Comparison of ENCODE assay signal across 22 cellular contexts in the genomic region with DNA sequence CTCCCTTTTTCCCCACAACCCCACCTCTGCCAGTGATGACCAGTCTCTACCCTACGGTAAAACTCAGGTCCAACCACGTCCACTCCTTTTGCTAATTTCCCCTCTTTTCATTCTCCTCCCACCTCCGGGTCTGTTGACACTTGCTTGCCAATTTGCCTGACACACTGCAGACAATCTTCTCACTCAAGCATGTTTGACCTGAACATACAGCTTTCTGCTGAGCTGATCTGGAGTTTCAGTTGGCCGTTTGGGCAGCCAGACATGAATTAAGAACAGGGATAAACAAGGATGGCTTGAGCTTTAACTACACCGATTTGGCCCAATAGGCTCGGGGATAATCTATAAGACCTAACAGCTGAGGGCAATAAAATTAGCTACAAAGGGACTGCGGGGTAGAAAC.
DNase-seq lines count a peak whose midpoint lies in the region; FAIRE-seq and TF ChIP-seq lines count a peak whose summit lies in the region.
"Had no signal": no experiment of that assay in that cellular context is flagged by ENCODE, and none has a peak within 500 bp of the region (broad histone marks: within the 10 kb centered on the region; RNA-seq: fewer than 3 reads in every experiment).

No MANE protein-coding gene starts in this region.

- H3K4me3 ChIP-seq in GM23248: no peak overlapping the region
- no peak overlapping the region for H3K4me3 ChIP-seq in astrocyte (ENCODE audit: insufficient read depth, low read depth, low read length)

- H3K27me3 ChIP-seq in GM23248 (replicated peaks; ENCODE audit: insufficient read depth) (no peaks in the 10 kb centered on the region), astrocyte (ENCODE audit: insufficient read depth, low read length) (no peaks in the 10 kb centered on the region)

- H3K9me3 Mint-ChIP-seq in astrocyte (ENCODE audit: unreplicated experiment): peaks cover 5% of the 10 kb centered on the region
- no peaks in the 10 kb centered on the region for H3K9me3 Mint-ChIP-seq in nephron progenitor cell
- H3K9me3 Mint-ChIP-seq: CD4-positive, CD25-positive, alpha-beta regulatory T cell had no signal

- no peak overlapping the region for H3K27ac ChIP-seq in GM23248
- H3K27ac ChIP-seq in astrocyte (ENCODE audit: low read depth, low read length): no peak overlapping the region
- H3K27ac ChIP-seq: HL-60, RWPE1 had no signal

- DNase-seq in GM23248 (no peak), NCI-H1092 (lab: John Stamatoyannopoulos, UW) (peak; percentile 30), astrocyte (ENCODE audit: low read depth) (no peak), nephron progenitor cell (no peak), NCI-H2081 (lab: John Stamatoyannopoulos, UW) (no peak), GF-D8 (lab: John Stamatoyannopoulos, UW) (no peak), HuH-7 (ENCODE audit: low spot score) (no peak), D341Med (ENCODE audit: low spot score) (no peak)
- DNase-seq: Caco-2; CD4-positive, CD25-positive, alpha-beta regulatory T cell; DMS53; H7; KBM-7; NCI-H1694; NCI-H2107; NCI-H2227 treated with DMSO at 0.1 percent for 48 hours; NCI-H524; NK-92 treated with Interleukin-12 subunit alpha and Interleukin-12 subunit beta, amount 100 ng/mL, for 24 hours had no signal

- in situ Hi-C loops in GM23248 (cut with MboI): no loop called here

- H3K79me2 ChIP-seq in GM23248 (ENCODE audit: insufficient read depth) (no peaks in the 10 kb centered on the region), astrocyte (ENCODE audit: insufficient read depth, low read length) (no peaks in the 10 kb centered on the region)

- WGBS in GM23248 (ENCODE audit: low coverage in 1 of 2, low lambda C conversion rate in 2 of 2, missing lambda C conversion rate in 2 of 2), 2 experiments: 92 to 96% methylated on average over 7 of the region's 7 CpGs

- no peak for FAIRE-seq in astrocyte (lab: Jason Lieb, UNC)
- FAIRE-seq: GM19239 had no signal

- no peak overlapping the region for H3K4me3 Mint-ChIP-seq in astrocyte (ENCODE audit: unreplicated experiment)
- H3K4me3 Mint-ChIP-seq in nephron progenitor cell: no peak overlapping the region
- H3K4me3 Mint-ChIP-seq: B cell; CD4-positive, CD25-positive, alpha-beta regulatory T cell had no signal

- no peaks in the 10 kb centered on the region for H3K9me2 ChIP-seq in GM23248 (ENCODE audit: insufficient read depth)

- H3K4me1 Mint-ChIP-seq in astrocyte (ENCODE audit: low read depth, unreplicated experiment) (peaks cover 5% of the 10 kb centered on the region), nephron progenitor cell (peaks cover 61% of the 10 kb centered on the region)

- no peaks in the 10 kb centered on the region for H4K20me1 ChIP-seq in GM23248 (ENCODE audit: insufficient read depth)
- H4K20me1 ChIP-seq in astrocyte (ENCODE audit: insufficient read depth, low read length): no peaks in the 10 kb centered on the region

- no peak for TF ChIP-seq CTCF in astrocyte (IDR thresholded peaks at IDR 0.05; ENCODE audit: insufficient read depth, low read depth, low read length)
- TF ChIP-seq CTCF in nephron progenitor cell (IDR thresholded peaks at IDR 0.05): no peak

- H3F3A ChIP-seq in GM23248 (ENCODE audit: insufficient read depth): no peaks in the 10 kb centered on the region

- H3K9ac ChIP-seq in GM23248: no peak overlapping the region
- no peak overlapping the region for H3K9ac ChIP-seq in astrocyte (ENCODE audit: low read length)

- H2AFZ ChIP-seq in GM23248 (peak overlapping the region; percentile 71; the same call in 1 of the 2 replicates), astrocyte (ENCODE audit: low read depth, low read length) (peak overlapping the region; percentile 70)

- H3K27me3 Mint-ChIP-seq in astrocyte (ENCODE audit: low read depth, unreplicated experiment) (no peaks in the 10 kb centered on the region), nephron progenitor cell (ENCODE audit: low read depth, poor library complexity) (no peaks in the 10 kb centered on the region)
- H3K27me3 Mint-ChIP-seq: B cell; CD4-positive, CD25-positive, alpha-beta regulatory T cell had no signal

- H3K4me2 ChIP-seq in GM23248 (ENCODE audit: unreplicated experiment): no peak overlapping the region
- H3K4me2 ChIP-seq in astrocyte (ENCODE audit: low read length): no peak overlapping the region

- H3K27ac Mint-ChIP-seq in astrocyte (ENCODE audit: unreplicated experiment): peak overlapping the region; percentile 54
- H3K27ac Mint-ChIP-seq in nephron progenitor cell: peak overlapping the region; percentile 77
- H3K27ac Mint-ChIP-seq: B cell; CD4-positive, CD25-positive, alpha-beta regulatory T cell had no signal

- H3K4me1 ChIP-seq in GM23248 (ENCODE audit: insufficient read depth): no peaks in the 10 kb centered on the region
- peaks cover 30% of the 10 kb centered on the region for H3K4me1 ChIP-seq in astrocyte (ENCODE audit: insufficient read depth, low read length)
- H3K4me1 ChIP-seq: Caco-2 had no signal

- H3K9me3 ChIP-seq in GM23248 (ENCODE audit: low read depth) (no peaks in the 10 kb centered on the region), astrocyte (ENCODE audit: insufficient read depth, low read depth, low read length) (no peaks in the 10 kb centered on the region)
- H3K9me3 ChIP-seq: Caco-2 had no signal

- H3K36me3 Mint-ChIP-seq in astrocyte (ENCODE audit: low read depth, unreplicated experiment) (peaks cover 4% of the 10 kb centered on the region), nephron progenitor cell (ENCODE audit: low read depth) (no peaks in the 10 kb centered on the region)
- H3K36me3 Mint-ChIP-seq: CD4-positive, CD25-positive, alpha-beta regulatory T cell had no signal

- H3K36me3 ChIP-seq in GM23248 (ENCODE audit: low read depth) (no peaks in the 10 kb centered on the region), astrocyte (ENCODE audit: insufficient read depth, low read length) (no peaks in the 10 kb centered on the region)
